8 cellular contexts compared by ENCODE assay signal in the genomic region with DNA sequence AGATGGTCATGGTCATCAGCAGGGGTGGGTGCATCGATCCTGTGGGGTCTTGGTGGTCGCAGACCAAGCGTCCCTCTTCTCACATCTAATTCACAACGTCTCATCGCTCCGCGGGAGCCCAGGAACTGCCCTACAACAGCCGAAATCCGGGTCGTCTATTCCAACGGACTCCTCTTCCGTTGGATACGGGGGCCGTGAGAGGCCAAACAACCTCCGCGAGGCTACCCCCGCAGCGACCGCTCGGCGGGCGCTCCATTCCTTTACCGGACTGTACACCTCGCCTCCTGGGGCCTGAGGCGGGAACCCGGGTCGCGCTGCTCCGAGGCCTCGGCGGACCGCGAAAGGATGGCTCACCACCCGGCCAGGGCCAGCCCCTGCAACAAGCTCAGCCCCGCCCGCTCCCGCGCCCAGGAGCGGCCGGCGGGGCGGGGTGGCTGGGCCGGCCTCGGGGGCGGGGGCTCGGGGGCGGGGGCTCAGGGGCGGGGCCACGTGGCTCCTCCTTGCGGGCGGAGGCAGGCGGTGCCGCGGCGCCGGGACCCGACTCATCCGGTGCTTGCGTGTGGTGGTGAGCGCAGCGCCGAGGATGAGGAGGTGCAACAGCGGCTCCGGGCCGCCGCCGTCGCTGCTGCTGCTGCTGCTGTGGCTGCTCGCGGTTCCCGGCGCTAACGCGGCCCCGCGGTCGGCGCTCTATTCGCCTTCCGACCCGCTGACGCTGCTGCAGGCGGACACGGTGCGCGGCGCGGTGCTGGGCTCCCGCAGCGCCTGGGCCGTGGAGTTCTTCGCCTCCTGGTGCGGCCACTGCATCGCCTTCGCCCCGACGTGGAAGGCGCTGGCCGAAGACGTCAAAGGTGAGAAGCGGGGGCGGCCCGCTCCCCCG. TPM values are rescaled to one million over a fixed set of nuclear protein-coding genes. Genes with fewer than 3 reads are reported as not detected.
A peak's percentile ranks its signal among the peaks of the same experiment; 100 is the strongest.
DNase-seq lines count a peak whose midpoint lies in the region; ATAC-seq and TF ChIP-seq lines count a peak whose summit lies in the region.

A gene with protein sequence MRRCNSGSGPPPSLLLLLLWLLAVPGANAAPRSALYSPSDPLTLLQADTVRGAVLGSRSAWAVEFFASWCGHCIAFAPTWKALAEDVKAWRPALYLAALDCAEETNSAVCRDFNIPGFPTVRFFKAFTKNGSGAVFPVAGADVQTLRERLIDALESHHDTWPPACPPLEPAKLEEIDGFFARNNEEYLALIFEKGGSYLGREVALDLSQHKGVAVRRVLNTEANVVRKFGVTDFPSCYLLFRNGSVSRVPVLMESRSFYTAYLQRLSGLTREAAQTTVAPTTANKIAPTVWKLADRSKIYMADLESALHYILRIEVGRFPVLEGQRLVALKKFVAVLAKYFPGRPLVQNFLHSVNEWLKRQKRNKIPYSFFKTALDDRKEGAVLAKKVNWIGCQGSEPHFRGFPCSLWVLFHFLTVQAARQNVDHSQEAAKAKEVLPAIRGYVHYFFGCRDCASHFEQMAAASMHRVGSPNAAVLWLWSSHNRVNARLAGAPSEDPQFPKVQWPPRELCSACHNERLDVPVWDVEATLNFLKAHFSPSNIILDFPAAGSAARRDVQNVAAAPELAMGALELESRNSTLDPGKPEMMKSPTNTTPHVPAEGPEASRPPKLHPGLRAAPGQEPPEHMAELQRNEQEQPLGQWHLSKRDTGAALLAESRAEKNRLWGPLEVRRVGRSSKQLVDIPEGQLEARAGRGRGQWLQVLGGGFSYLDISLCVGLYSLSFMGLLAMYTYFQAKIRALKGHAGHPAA (plus strand): TSS at position 545 of the 877 bp plus-strand sequence. CDS start 39 bp downstream, at position 584.

- peak within 1 kb of the TSS; percentile 95 for H3K4me3 Mint-ChIP-seq in activated CD4-positive, alpha-beta T cell treated with anti-CD3 and anti-CD28 coated beads, Interleukin-2, amount 10 ng/mL, durations not matched to agents 24 days and 14 days

- H3K36me3 Mint-ChIP-seq in activated CD4-positive, alpha-beta T cell treated with anti-CD3 and anti-CD28 coated beads, Interleukin-2, amount 10 ng/mL, durations not matched to agents 24 days and 14 days (ENCODE audit: low read depth) = peaks cover 3% of the 10 kb centered on the region

- H3K4me3 ChIP-seq in BE2C (ENCODE audit: low read depth, low read length) = peak within 1 kb of the TSS; percentile 79
- peak within 1 kb of the TSS; percentile 100 for H3K4me3 ChIP-seq in colonic mucosa

- H3K27ac ChIP-seq in colonic mucosa = peak within 1 kb of the TSS; percentile 88

- no peaks in the 10 kb centered on the region for H3K9me3 Mint-ChIP-seq in activated CD4-positive, alpha-beta T cell treated with anti-CD3 and anti-CD28 coated beads, Interleukin-2, amount 10 ng/mL, durations not matched to agents 24 days and 14 days

- TF ChIP-seq CTCF in BE2C (IDR thresholded peaks at IDR 0.05; ENCODE audit: low read depth, low read length) (no peak), colonic mucosa (IDR thresholded peaks at IDR 0.05) (no peak)

- H3K27me3 ChIP-seq in BE2C (no peaks in the 10 kb centered on the region), colonic mucosa (no peaks in the 10 kb centered on the region)

- peak; percentile 67 for TF ChIP-seq POLR2A in GM19193 (IDR thresholded peaks at IDR 0.05; ENCODE audit: extremely low read depth, insufficient read depth, insufficient read length)

- intact Hi-C loops in activated CD4-positive, alpha-beta T cell treated with anti-CD3 and anti-CD28 coated beads, Interleukin-2, amount 10 ng/mL, durations not matched to agents 24 days and 14 days (cut with micrococcal nuclease) = loop anchor here (1.0 to 10.0 kb wide), 4 partner anchors 200 to 790 kb away; a partner anchor contains a TSS
- intact Hi-C loops in colonic mucosa (cut with DNase I) (no loop called here), left colon (cut with DNase I, micrococcal nuclease) (no loop called here)

- H3K9me3 ChIP-seq in BE2C (no peaks in the 10 kb centered on the region), colonic mucosa (no peaks in the 10 kb centered on the region)

- H3K36me3 ChIP-seq in BE2C (no peaks in the 10 kb centered on the region), colonic mucosa (no peaks in the 10 kb centered on the region)

- peaks cover 29% of the 10 kb centered on the region for H3K4me1 Mint-ChIP-seq in activated CD4-positive, alpha-beta T cell treated with anti-CD3 and anti-CD28 coated beads, Interleukin-2, amount 10 ng/mL, durations not matched to agents 24 days and 14 days

- peak within 1 kb of the TSS; percentile 85 to 91 for H3K9ac ChIP-seq in colonic mucosa (ENCODE audit: low read depth in 2 of 2, low read length in 2 of 2)

- H3K4me1 ChIP-seq in BE2C (no peaks in the 10 kb centered on the region), colonic mucosa (peaks cover 31% of the 10 kb centered on the region)

- peak; percentile 91 for ATAC-seq in HG03432 (IDR thresholded peaks at IDR 0.05; ENCODE audit: unreplicated experiment)
- ATAC-seq in left colon = peak; percentile 78

- DNase-seq in BE2C (peak; percentile 92), NCI-H510A (lab: John Stamatoyannopoulos, UW) (peak; percentile 79), colonic mucosa (peak; percentile 92), left colon (peak; percentile 87 to 93)
- peak; percentile 96 for DNase-seq in activated CD4-positive, alpha-beta T cell treated with anti-CD3 and anti-CD28 coated beads, Interleukin-2, amount 10 ng/mL, durations not matched to agents 24 days and 14 days
- DNase-seq in stimulated activated CD4-positive, alpha-beta T cell treated with anti-CD3 and anti-CD28 coated beads, Interleukin-1b, Interleukin-23, amount 100 ng/mL, for 48 hours = peak; percentile 89

- peak within 1 kb of the TSS; percentile 93 for H3K27ac Mint-ChIP-seq in activated CD4-positive, alpha-beta T cell treated with anti-CD3 and anti-CD28 coated beads, Interleukin-2, amount 10 ng/mL, durations not matched to agents 24 days and 14 days

- H3K27me3 Mint-ChIP-seq in activated CD4-positive, alpha-beta T cell treated with anti-CD3 and anti-CD28 coated beads, Interleukin-2, amount 10 ng/mL, durations not matched to agents 24 days and 14 days = no peaks in the 10 kb centered on the region

RNA-seq across cellular contexts. Expression of the gene that starts here (rescaled TPM):
- polyA plus RNA-seq in BE2C (2012; ENCODE audit: insufficient read depth, insufficient read length, low read depth) = 151 TPM
- 54.2 and 56.2 TPM in 2 replicates for total RNA-seq in activated CD4-positive, alpha-beta T cell treated with anti-CD3 and anti-CD28 coated beads, Interleukin-2, amount 10 ng/mL, durations not matched to agents 24 days and 14 days
- 100 to 1,000 TPM; 395 to 450 TPM for total RNA-seq in colonic mucosa
- total RNA-seq in left colon = 100 to 1,000 TPM; 254 to 280 TPM

Comparison
In these comparisons a context has a peak if more than half of its experiments do, and no peak if none do; other contexts are left out.
1. Peak in every context shown above with its lines: DNase-seq, ATAC-seq, H3K4me3 ChIP-seq and H3K27ac ChIP-seq.